1 cellular context compared by ENCODE assay signal in the genomic region with DNA sequence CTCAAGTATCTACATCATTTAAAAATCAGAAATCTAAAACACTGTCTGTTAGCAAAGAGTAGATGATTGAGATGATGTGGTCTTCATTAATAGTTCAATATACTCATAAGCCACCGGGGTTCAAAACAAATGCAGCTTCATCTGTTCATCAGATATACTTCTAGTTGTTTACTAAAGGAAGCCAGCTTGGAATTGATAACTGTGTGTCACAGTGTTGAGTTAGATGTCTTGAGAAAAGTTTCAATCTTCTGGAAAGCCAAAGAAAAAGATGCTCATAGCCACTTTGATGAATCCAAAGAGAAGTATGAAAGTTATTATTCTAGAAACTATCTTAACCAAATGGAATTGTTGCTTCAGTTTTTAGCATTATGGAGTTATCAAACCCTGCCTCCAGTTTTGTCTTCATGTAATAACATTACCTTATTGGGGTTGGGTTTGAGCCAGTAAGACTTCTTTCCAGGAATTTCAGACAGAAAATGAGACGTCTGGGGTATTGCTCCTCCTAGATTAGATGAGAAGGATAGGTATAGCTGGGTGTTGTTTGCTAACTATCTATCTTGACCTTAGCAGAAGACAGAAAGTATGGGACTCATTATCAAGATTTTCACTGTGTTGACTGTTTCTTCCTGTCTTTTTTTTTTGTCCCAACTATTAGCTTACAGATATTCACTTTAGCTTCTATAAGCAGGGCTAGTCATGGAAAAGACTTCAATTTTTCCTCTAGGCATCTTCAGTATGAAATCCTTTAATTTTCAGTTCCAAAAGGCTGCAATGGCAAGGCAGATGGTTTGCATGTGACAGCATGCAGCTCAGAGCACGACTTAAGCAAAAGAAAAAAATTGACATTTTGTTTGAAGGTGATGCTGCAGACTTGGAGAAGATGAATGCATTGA.
TF ChIP-seq lines count a peak whose summit lies in the region.

No MANE protein-coding gene starts in this region.

TF ChIP-seq in K562, 482 proteins besides CTCF, POLR2A, EP300 and RAD21 (continued from another document and continues in another):
- TF ChIP-seq, protein P1, sequence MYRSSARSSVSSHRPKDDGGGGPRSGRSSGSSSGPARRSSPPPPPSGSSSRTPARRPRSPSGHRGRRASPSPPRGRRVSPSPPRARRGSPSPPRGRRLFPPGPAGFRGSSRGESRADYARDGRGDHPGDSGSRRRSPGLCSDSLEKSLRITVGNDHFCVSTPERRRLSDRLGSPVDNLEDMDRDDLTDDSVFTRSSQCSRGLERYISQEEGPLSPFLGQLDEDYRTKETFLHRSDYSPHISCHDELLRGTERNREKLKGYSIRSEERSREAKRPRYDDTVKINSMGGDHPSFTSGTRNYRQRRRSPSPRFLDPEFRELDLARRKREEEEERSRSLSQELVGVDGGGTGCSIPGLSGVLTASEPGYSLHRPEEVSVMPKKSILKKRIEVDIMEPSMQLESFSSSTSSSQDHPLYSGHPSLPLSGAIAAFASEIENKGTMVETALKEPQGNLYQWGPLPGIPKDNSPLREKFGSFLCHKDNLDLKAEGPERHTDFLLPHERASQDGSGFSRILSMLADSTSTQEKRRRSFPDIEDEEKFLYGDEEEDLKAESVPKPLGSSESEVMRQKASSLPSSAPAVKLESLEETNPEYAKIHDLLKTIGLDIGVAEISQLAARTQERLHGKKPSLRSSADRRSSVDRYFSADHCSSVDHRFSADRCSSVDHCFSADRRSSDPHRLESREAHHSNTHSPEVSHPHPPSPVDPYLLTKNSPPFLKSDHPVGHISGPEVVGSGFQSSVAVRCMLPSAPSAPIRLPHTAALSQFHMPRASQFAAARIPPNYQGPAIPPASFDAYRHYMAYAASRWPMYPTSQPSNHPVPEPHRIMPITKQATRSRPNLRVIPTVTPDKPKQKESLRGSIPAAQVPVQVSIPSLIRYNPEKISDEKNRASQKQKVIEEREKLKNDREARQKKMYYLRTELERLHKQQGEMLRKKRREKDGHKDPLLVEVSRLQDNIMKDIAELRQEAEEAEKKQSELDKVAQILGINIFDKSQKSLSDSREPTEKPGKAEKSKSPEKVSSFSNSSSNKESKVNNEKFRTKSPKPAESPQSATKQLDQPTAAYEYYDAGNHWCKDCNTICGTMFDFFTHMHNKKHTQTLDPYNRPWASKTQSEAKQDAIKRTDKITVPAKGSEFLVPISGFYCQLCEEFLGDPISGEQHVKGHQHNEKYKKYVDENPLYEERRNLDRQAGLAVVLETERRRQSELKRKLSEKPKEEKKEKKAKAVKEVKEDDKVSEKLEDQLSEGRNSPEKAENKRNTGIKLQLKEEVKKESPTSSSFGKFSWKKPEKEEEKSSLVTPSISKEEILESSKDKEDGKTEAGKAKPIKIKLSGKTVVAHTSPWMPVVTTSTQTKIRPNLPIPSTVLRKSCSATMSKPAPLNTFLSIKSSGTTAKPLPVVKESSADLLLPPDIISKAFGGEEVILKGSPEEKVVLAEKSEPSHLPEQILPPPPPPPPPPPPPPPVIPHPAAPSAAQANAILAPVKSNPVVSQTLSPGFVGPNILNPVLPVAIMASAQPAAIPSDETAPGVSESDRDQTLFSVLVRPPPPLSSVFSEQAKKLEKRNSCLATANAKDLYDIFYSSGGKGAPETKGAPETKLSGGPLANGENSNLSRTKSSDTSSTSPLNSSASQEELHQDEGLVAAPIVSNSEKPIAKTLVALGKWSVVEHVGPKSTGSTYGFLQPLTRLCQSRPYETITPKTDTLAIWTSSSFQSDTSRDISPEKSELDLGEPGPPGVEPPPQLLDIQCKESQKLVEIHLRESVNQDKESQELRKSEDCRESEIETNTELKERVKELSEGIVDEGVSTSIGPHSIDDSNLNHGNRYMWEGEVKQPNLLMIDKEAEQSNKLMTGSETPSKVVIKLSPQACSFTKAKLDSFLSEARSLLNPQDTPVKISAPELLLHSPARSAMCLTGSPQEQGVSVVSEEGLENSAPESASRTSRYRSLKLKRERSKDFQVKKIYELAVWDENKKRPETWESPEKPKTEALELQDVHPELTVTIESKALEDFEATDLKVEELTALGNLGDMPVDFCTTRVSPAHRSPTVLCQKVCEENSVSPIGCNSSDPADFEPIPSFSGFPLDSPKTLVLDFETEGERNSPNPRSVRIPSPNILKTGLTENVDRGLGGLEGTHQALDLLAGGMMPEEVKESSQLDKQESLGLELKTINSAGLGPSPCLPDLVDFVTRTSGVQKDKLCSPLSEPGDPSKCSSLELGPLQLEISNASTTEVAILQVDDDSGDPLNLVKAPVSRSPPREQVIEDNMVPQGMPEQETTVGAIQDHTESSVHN (IDR thresholded peaks at IDR 0.05; ENCODE audit: borderline replicate concordance in 1 of 2, low read depth in 1 of 2) = no peak
- TF ChIP-seq NCOA1 (IDR thresholded peaks at IDR 0.05; ENCODE audit: low read depth) = peak; percentile 83
- TF ChIP-seq, protein P2, sequence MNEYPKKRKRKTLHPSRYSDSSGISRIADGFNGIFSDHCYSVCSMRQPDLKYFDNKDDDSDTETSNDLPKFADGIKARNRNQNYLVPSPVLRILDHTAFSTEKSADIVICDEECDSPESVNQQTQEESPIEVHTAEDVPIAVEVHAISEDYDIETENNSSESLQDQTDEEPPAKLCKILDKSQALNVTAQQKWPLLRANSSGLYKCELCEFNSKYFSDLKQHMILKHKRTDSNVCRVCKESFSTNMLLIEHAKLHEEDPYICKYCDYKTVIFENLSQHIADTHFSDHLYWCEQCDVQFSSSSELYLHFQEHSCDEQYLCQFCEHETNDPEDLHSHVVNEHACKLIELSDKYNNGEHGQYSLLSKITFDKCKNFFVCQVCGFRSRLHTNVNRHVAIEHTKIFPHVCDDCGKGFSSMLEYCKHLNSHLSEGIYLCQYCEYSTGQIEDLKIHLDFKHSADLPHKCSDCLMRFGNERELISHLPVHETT (CRISPR knock-in tag; conservative IDR thresholded peaks at IDR 0.05 in 1 of 2, IDR thresholded peaks at IDR 0.05 in 1 of 2) = peak in 1 of 2 experiments; percentile 34; a peak in 1 of 4 replicates
- peak in 1 of 2 experiments; percentile 95; a peak in 2 of 4 replicates for TF ChIP-seq FOXA3 (CRISPR knock-in tag; conservative IDR thresholded peaks at IDR 0.05 in 1 of 2, IDR thresholded peaks at IDR 0.05 in 1 of 2)
- TF ChIP-seq MECOM (CRISPR knock-in tag; IDR thresholded peaks at IDR 0.05) = peak; percentile 78
- TF ChIP-seq, protein P3, sequence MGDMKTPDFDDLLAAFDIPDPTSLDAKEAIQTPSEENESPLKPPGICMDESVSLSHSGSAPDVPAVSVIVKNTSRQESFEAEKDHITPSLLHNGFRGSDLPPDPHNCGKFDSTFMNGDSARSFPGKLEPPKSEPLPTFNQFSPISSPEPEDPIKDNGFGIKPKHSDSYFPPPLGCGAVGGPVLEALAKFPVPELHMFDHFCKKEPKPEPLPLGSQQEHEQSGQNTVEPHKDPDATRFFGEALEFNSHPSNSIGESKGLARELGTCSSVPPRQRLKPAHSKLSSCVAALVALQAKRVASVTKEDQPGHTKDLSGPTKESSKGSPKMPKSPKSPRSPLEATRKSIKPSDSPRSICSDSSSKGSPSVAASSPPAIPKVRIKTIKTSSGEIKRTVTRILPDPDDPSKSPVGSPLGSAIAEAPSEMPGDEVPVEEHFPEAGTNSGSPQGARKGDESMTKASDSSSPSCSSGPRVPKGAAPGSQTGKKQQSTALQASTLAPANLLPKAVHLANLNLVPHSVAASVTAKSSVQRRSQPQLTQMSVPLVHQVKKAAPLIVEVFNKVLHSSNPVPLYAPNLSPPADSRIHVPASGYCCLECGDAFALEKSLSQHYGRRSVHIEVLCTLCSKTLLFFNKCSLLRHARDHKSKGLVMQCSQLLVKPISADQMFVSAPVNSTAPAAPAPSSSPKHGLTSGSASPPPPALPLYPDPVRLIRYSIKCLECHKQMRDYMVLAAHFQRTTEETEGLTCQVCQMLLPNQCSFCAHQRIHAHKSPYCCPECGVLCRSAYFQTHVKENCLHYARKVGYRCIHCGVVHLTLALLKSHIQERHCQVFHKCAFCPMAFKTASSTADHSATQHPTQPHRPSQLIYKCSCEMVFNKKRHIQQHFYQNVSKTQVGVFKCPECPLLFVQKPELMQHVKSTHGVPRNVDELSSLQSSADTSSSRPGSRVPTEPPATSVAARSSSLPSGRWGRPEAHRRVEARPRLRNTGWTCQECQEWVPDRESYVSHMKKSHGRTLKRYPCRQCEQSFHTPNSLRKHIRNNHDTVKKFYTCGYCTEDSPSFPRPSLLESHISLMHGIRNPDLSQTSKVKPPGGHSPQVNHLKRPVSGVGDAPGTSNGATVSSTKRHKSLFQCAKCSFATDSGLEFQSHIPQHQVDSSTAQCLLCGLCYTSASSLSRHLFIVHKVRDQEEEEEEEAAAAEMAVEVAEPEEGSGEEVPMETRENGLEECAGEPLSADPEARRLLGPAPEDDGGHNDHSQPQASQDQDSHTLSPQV (IDR thresholded peaks at IDR 0.05) = peak; percentile 64; the same call in 1 of the 2 replicates
- peak; percentile 92 for TF ChIP-seq CXXC5 (CRISPR knock-in tag; IDR thresholded peaks at IDR 0.05)
- TF ChIP-seq, protein P4, sequence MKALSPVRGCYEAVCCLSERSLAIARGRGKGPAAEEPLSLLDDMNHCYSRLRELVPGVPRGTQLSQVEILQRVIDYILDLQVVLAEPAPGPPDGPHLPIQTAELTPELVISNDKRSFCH (CRISPR knock-in tag; IDR thresholded peaks at IDR 0.05) = no peak
- TF ChIP-seq, protein P4 (tag; IDR thresholded peaks at IDR 0.05) = peak; percentile 81; the same call in 1 of the 2 replicates
- TF ChIP-seq CSDE1 (IDR thresholded peaks at IDR 0.05) = 0 out of 4 replicates have a peak, but pooled peaks of 1 of the 2 experiments have one; percentile 11
- no peak for TF ChIP-seq NR2C1 (IDR thresholded peaks at IDR 0.05)
- TF ChIP-seq NR2C1 (tag; IDR thresholded peaks at IDR 0.05) = peak; percentile 44; the same call in 1 of the 2 replicates
- TF ChIP-seq FOXK2 (conservative IDR thresholded peaks at IDR 0.05 in 1 of 2, IDR thresholded peaks at IDR 0.05 in 1 of 2; ENCODE audit: low read depth in 2 of 2) = peak; percentile 59 to 83
- TF ChIP-seq MTA2 (IDR thresholded peaks at IDR 0.05; ENCODE audit: low read depth) = peak; percentile 90
- no peak for TF ChIP-seq ZNF408 (CRISPR knock-in tag; IDR thresholded peaks at IDR 0.05; ENCODE audit: low read depth)
- no peak for TF ChIP-seq CBX5 (IDR thresholded peaks at IDR 0.05; ENCODE audit: borderline replicate concordance, low read depth)
- TF ChIP-seq MEIS2 (IDR thresholded peaks at IDR 0.05; ENCODE audit: partially characterized antibody) = peak; percentile 73
- TF ChIP-seq, protein P5, sequence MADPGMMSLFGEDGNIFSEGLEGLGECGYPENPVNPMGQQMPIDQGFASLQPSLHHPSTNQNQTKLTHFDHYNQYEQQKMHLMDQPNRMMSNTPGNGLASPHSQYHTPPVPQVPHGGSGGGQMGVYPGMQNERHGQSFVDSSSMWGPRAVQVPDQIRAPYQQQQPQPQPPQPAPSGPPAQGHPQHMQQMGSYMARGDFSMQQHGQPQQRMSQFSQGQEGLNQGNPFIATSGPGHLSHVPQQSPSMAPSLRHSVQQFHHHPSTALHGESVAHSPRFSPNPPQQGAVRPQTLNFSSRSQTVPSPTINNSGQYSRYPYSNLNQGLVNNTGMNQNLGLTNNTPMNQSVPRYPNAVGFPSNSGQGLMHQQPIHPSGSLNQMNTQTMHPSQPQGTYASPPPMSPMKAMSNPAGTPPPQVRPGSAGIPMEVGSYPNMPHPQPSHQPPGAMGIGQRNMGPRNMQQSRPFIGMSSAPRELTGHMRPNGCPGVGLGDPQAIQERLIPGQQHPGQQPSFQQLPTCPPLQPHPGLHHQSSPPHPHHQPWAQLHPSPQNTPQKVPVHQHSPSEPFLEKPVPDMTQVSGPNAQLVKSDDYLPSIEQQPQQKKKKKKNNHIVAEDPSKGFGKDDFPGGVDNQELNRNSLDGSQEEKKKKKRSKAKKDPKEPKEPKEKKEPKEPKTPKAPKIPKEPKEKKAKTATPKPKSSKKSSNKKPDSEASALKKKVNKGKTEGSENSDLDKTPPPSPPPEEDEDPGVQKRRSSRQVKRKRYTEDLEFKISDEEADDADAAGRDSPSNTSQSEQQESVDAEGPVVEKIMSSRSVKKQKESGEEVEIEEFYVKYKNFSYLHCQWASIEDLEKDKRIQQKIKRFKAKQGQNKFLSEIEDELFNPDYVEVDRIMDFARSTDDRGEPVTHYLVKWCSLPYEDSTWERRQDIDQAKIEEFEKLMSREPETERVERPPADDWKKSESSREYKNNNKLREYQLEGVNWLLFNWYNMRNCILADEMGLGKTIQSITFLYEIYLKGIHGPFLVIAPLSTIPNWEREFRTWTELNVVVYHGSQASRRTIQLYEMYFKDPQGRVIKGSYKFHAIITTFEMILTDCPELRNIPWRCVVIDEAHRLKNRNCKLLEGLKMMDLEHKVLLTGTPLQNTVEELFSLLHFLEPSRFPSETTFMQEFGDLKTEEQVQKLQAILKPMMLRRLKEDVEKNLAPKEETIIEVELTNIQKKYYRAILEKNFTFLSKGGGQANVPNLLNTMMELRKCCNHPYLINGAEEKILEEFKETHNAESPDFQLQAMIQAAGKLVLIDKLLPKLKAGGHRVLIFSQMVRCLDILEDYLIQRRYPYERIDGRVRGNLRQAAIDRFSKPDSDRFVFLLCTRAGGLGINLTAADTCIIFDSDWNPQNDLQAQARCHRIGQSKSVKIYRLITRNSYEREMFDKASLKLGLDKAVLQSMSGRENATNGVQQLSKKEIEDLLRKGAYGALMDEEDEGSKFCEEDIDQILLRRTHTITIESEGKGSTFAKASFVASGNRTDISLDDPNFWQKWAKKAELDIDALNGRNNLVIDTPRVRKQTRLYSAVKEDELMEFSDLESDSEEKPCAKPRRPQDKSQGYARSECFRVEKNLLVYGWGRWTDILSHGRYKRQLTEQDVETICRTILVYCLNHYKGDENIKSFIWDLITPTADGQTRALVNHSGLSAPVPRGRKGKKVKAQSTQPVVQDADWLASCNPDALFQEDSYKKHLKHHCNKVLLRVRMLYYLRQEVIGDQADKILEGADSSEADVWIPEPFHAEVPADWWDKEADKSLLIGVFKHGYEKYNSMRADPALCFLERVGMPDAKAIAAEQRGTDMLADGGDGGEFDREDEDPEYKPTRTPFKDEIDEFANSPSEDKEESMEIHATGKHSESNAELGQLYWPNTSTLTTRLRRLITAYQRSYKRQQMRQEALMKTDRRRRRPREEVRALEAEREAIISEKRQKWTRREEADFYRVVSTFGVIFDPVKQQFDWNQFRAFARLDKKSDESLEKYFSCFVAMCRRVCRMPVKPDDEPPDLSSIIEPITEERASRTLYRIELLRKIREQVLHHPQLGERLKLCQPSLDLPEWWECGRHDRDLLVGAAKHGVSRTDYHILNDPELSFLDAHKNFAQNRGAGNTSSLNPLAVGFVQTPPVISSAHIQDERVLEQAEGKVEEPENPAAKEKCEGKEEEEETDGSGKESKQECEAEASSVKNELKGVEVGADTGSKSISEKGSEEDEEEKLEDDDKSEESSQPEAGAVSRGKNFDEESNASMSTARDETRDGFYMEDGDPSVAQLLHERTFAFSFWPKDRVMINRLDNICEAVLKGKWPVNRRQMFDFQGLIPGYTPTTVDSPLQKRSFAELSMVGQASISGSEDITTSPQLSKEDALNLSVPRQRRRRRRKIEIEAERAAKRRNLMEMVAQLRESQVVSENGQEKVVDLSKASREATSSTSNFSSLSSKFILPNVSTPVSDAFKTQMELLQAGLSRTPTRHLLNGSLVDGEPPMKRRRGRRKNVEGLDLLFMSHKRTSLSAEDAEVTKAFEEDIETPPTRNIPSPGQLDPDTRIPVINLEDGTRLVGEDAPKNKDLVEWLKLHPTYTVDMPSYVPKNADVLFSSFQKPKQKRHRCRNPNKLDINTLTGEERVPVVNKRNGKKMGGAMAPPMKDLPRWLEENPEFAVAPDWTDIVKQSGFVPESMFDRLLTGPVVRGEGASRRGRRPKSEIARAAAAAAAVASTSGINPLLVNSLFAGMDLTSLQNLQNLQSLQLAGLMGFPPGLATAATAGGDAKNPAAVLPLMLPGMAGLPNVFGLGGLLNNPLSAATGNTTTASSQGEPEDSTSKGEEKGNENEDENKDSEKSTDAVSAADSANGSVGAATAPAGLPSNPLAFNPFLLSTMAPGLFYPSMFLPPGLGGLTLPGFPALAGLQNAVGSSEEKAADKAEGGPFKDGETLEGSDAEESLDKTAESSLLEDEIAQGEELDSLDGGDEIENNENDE (IDR thresholded peaks at IDR 0.05; ENCODE audit: low read depth, low read length) = no peak
